Comparison of ENCODE assay signal across 16 cellular contexts in genomic region chr1:45329445-45329844, GRCh38. TPM values are rescaled to one million over a fixed set of nuclear protein-coding genes. Genes with fewer than 3 reads are reported as not detected.
DNase-seq lines count a peak whose midpoint lies in the region; ATAC-seq and TF ChIP-seq lines count a peak whose summit lies in the region.
"Had no signal": no experiment of that assay in that cellular context is flagged by ENCODE, and none has a peak within 500 bp of the region (broad histone marks: within the 10 kb centered on the region; RNA-seq: fewer than 3 reads in every experiment).

No MANE protein-coding gene starts in this region.

- no peak for ATAC-seq in HG03439 (IDR thresholded peaks at IDR 0.05; ENCODE audit: unreplicated experiment)
- ATAC-seq: CD8-positive, alpha-beta T cell; stimulated activated naive CD8-positive, alpha-beta T cell treated with anti-CD3 and anti-CD28 coated beads, Interleukin-15, Interleukin-2, amounts not matched to agents 100 U/mL and 50 U/mL, for 24 hours had no signal

- no peak overlapping the region for H3K27ac Mint-ChIP-seq in activated naive CD8-positive, alpha-beta T cell treated with anti-CD3 and anti-CD28 coated beads for 36 hours
- peak overlapping the region; percentile 96 for H3K27ac Mint-ChIP-seq in nephron progenitor cell
- H3K27ac Mint-ChIP-seq: CD8-positive, alpha-beta T cell; nephron had no signal

- no peak for TF ChIP-seq CTCF in nephron progenitor cell (IDR thresholded peaks at IDR 0.05)

- H3K27me3 ChIP-seq in MG63: no peaks in the 10 kb centered on the region
- H3K27me3 ChIP-seq: adrenal gland had no signal

- peaks cover 2% of the 10 kb centered on the region for H3K27me3 Mint-ChIP-seq in activated naive CD8-positive, alpha-beta T cell treated with anti-CD3 and anti-CD28 coated beads for 36 hours
- H3K27me3 Mint-ChIP-seq in nephron progenitor cell (ENCODE audit: low read depth, poor library complexity): no peaks in the 10 kb centered on the region

- no peaks in the 10 kb centered on the region for H3K9me3 ChIP-seq in MG63
- H3K9me3 ChIP-seq: adrenal gland, left ventricle myocardium inferior had no signal

- H3K4me1 Mint-ChIP-seq in activated naive CD8-positive, alpha-beta T cell treated with anti-CD3 and anti-CD28 coated beads for 36 hours: peaks cover 30% of the 10 kb centered on the region
- H3K4me1 Mint-ChIP-seq in nephron progenitor cell: peaks cover 44% of the 10 kb centered on the region

- H3K36me3 Mint-ChIP-seq in activated naive CD8-positive, alpha-beta T cell treated with anti-CD3 and anti-CD28 coated beads for 36 hours: peaks cover 28% of the 10 kb centered on the region
- peaks cover 36% of the 10 kb centered on the region for H3K36me3 Mint-ChIP-seq in nephron progenitor cell (ENCODE audit: low read depth)

- peak overlapping the region; percentile 79 for H3K4me3 Mint-ChIP-seq in activated naive CD8-positive, alpha-beta T cell treated with anti-CD3 and anti-CD28 coated beads for 36 hours
- peak overlapping the region; percentile 33 for H3K4me3 Mint-ChIP-seq in nephron progenitor cell
- H3K4me3 Mint-ChIP-seq: CD8-positive, alpha-beta T cell; nephron had no signal

- DNase-seq in NCI-H82 (lab: John Stamatoyannopoulos, UW) (peak; percentile 38), NCI-H82 treated with DMSO at 0.1 percent for 48 hours (lab: John Stamatoyannopoulos, UW; ENCODE audit: unreplicated experiment) (no peak), MG63 (peak; percentile 38), nephron progenitor cell (no peak), GM19240 (ENCODE audit: insufficient read length, low spot score) (no peak), kidney tubule cell (ENCODE audit: low spot score) (no peak)
- DNase-seq in activated naive CD8-positive, alpha-beta T cell treated with anti-CD3 and anti-CD28 coated beads for 36 hours: no peak
- DNase-seq: 8988T; CD8-positive, alpha-beta T cell; left ventricle myocardium inferior; NCI-H2029 treated with DMSO at 0.1 percent for 48 hours; NCI-H774; stimulated activated naive CD8-positive, alpha-beta T cell treated with anti-CD3 and anti-CD28 coated beads, Interleukin-15, Interleukin-2, amounts not matched to agents 100 U/mL and 50 U/mL, for 24 hours had no signal

- no peaks in the 10 kb centered on the region for H3K36me3 ChIP-seq in MG63

- no peaks in the 10 kb centered on the region for H3K9me3 Mint-ChIP-seq in activated naive CD8-positive, alpha-beta T cell treated with anti-CD3 and anti-CD28 coated beads for 36 hours
- peaks cover 9% of the 10 kb centered on the region for H3K9me3 Mint-ChIP-seq in nephron progenitor cell
- H3K9me3 Mint-ChIP-seq: CD8-positive, alpha-beta T cell; nephron had no signal

- no peak overlapping the region for H3K4me3 ChIP-seq in MG63
- H3K4me3 ChIP-seq: adrenal gland, left ventricle myocardium inferior had no signal

RNA-seq across cellular contexts. Expression of gene HPDL, which starts 2.8 kb away (rescaled TPM):
- total RNA-seq in MG63 (2014; rRNA removed; shearing (Covaris generic); ENCODE audit: low replicate concordance): 3.2 and 7.1 TPM in 2 replicates
- total RNA-seq in activated naive CD8-positive, alpha-beta T cell treated with anti-CD3 and anti-CD28 coated beads for 36 hours: 10 to 100 TPM; 51.8 to 53.0 TPM
- total RNA-seq: left ventricle myocardium inferior had no signal

RNA-seq across cellular contexts. Expression of gene TOE1, which starts 10.5 kb away (rescaled TPM):
- 6.6 and 21.9 TPM in 2 replicates for total RNA-seq in MG63 (2014; rRNA removed; shearing (Covaris generic); ENCODE audit: low replicate concordance)
- 10 to 100 TPM; 54.8 to 54.9 TPM for total RNA-seq in activated naive CD8-positive, alpha-beta T cell treated with anti-CD3 and anti-CD28 coated beads for 36 hours

RNA-seq across cellular contexts. Expression of gene MUTYH, which starts 10.8 kb away (rescaled TPM):
- 8.1 and 11.6 TPM in 2 replicates for total RNA-seq in MG63 (2014; rRNA removed; shearing (Covaris generic); ENCODE audit: low replicate concordance)
- total RNA-seq in activated naive CD8-positive, alpha-beta T cell treated with anti-CD3 and anti-CD28 coated beads for 36 hours: 10 to 100 TPM; 54.4 to 57.9 TPM

Comparison
In these comparisons a context has a peak if more than half of its experiments do, and no peak if none do; other contexts are left out.
1. DNase-seq: peak in NCI-H82 (single experiment) and MG63 (single experiment); none in NCI-H82 treated with DMSO at 0.1 percent for 48 hours (single experiment), activated naive CD8-positive, alpha-beta T cell treated with anti-CD3 and anti-CD28 coated beads for 36 hours (single experiment), nephron progenitor cell (single experiment), GM19240 (single experiment) and kidney tubule cell (single experiment).